8 cellular contexts compared by ENCODE assay signal in the genomic region with DNA sequence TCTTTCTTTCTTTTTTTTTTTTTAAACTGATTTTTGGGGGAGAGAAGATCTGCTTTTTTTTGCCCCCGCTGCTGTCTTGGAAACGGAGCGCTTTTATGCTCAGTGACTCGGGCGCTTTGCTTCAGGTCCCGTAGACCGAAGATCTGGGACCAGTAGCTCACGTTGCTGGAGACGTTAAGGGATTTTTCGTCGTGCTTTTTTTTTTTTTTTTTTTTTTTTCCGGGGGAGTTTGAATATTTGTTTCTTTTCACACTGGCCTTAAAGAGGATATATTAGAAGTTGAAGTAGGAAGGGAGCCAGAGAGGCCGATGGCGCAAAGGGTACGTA. TPM values are rescaled to one million over a fixed set of nuclear protein-coding genes. Genes with fewer than 3 reads are reported as not detected.
DNase-seq lines count a peak whose midpoint lies in the region; ATAC-seq, FAIRE-seq and TF ChIP-seq lines count a peak whose summit lies in the region.

No MANE protein-coding gene starts in this region.

- H3K4me3 Mint-ChIP-seq in activated T-cell treated with anti-CD3 and anti-CD28 coated beads, Interleukin-2, amount 50 U/mL, for 72 hours: peak overlapping the region; percentile 82 to 97

- peaks cover 54% of the 10 kb centered on the region for H3K4me1 Mint-ChIP-seq in activated T-cell treated with anti-CD3 and anti-CD28 coated beads, Interleukin-2, amount 50 U/mL, for 72 hours (ENCODE audit: low read depth)

- H3K9me3 ChIP-seq in lung (ENCODE audit: control insufficient read depth in 2 of 2, insufficient read depth in 1 of 2, low read length in 1 of 2) (no peaks in the 10 kb centered on the region), upper lobe of right lung (no peaks in the 10 kb centered on the region)

- no peak overlapping the region for H3K27ac Mint-ChIP-seq in activated T-cell treated with anti-CD3 and anti-CD28 coated beads, Interleukin-2, amount 50 U/mL, for 72 hours

- no peak for DNase-seq in activated T-cell treated with anti-CD3 and anti-CD28 coated beads, Interleukin-2, amount 50 U/mL, for 72 hours
- no peak for DNase-seq in activated T-cell treated with anti-CD3 and anti-CD28 coated beads, Interleukin-2, amount 50 U/mL, for 1 hour
- DNase-seq in brain microvascular endothelial cell (no peak), lung (ENCODE audit: low spot score) (no peak), upper lobe of right lung (no peak), NCI-H446 (lab: John Stamatoyannopoulos, UW) (no peak), D721Med (ENCODE audit: insufficient read length, low spot score) (no peak)

- H3K4me1 ChIP-seq in lung (ENCODE audit: control insufficient read depth in 2 of 2, insufficient read depth in 2 of 2, low read length in 2 of 2): peaks cover 0 to 8% of the 10 kb centered on the region in 2 donors
- peaks cover 4% of the 10 kb centered on the region for H3K4me1 ChIP-seq in upper lobe of right lung

- TF ChIP-seq CTCF in brain microvascular endothelial cell (IDR thresholded peaks at IDR 0.05; ENCODE audit: low read depth, low read length, missing control alignments) (no peak), lung (IDR thresholded peaks at IDR 0.05; ENCODE audit: control extremely low read depth, extremely low read depth) (no peak), upper lobe of right lung (IDR thresholded peaks at IDR 0.05) (no peak), D721Med (IDR thresholded peaks at IDR 0.05; ENCODE audit: insufficient read depth, missing control alignments) (no peak)

- H3K4me3 ChIP-seq in brain microvascular endothelial cell (ENCODE audit: low read depth, low read length) (peak overlapping the region; percentile 76), lung (peak overlapping the region; percentile 60), upper lobe of right lung (peak overlapping the region; percentile 67)

- H3K27ac ChIP-seq in brain microvascular endothelial cell (no peak overlapping the region), lung (ENCODE audit: low read depth in 1 of 2, low read length in 1 of 2) (peak overlapping the region; percentile 78 to 93), upper lobe of right lung (peak overlapping the region; percentile 93)

- no peak for FAIRE-seq in D721Med (lab: Jason Lieb, UNC)

- H3K36me3 ChIP-seq in brain microvascular endothelial cell (replicated peaks) (no peaks in the 10 kb centered on the region), lung (ENCODE audit: control insufficient read depth in 2 of 2, insufficient read depth in 2 of 2, low read length in 2 of 2) (peaks cover 0 to 4% of the 10 kb centered on the region in 2 donors), upper lobe of right lung (no peaks in the 10 kb centered on the region)

- H3K27me3 ChIP-seq in brain microvascular endothelial cell (replicated peaks) (peaks cover 84% of the 10 kb centered on the region), lung (ENCODE audit: control insufficient read depth, insufficient read depth) (no peaks in the 10 kb centered on the region), upper lobe of right lung (peaks cover 30% of the 10 kb centered on the region)

- intact Hi-C loops in upper lobe of right lung (cut with DNase I): loop anchor here (5.0 kb wide), 1 partner anchor 142 kb away; no protein-coding TSS in a partner anchor

- WGBS in lung, 2 donors: 2 to 7% methylated on average over 15 of the region's 15 CpGs

- peaks cover 3 to 5% of the 10 kb centered on the region in 2 donors for H3K36me3 Mint-ChIP-seq in activated T-cell treated with anti-CD3 and anti-CD28 coated beads, Interleukin-2, amount 50 U/mL, for 72 hours (ENCODE audit: insufficient read depth in 2 of 2)

- H3K9me3 Mint-ChIP-seq in activated T-cell treated with anti-CD3 and anti-CD28 coated beads, Interleukin-2, amount 50 U/mL, for 72 hours: no peaks in the 10 kb centered on the region

- H3K27me3 Mint-ChIP-seq in activated T-cell treated with anti-CD3 and anti-CD28 coated beads, Interleukin-2, amount 50 U/mL, for 72 hours (ENCODE audit: low read depth): peaks cover 90% of the 10 kb centered on the region

- in situ Hi-C loops in brain microvascular endothelial cell (cut with HindIII; ENCODE audit: low pct_ligation_motif_present, low sequenced_read_pairs): loop anchor here (25.0 kb wide), 1 partner anchor 1402 kb away; no protein-coding TSS in a partner anchor

- ATAC-seq in activated T-cell treated with anti-CD3 and anti-CD28 coated beads, Interleukin-2, amount 50 U/mL, for 72 hours (replicated peaks in 1 of 2): no peak
- ATAC-seq in lung (ENCODE audit: insufficient read depth, low FRiP score): no peak
- no peak for ATAC-seq in upper lobe of right lung
- ATAC-seq in GM21515 (IDR thresholded peaks at IDR 0.05; ENCODE audit: unreplicated experiment): no peak

RNA-seq across cellular contexts. Expression of gene MEIS1, which starts 0.6 kb away (rescaled TPM):
- under 1 TPM in 1 of 2 donors, not detected in 1; 0.34 TPM for total RNA-seq in activated T-cell treated with anti-CD3 and anti-CD28 coated beads, Interleukin-2, amount 50 U/mL, for 72 hours
- total RNA-seq in lung (100 to 1,000 TPM in 1 of 2 donors, 10 to 100 TPM in 1; 60.6 to 158 TPM), upper lobe of right lung (48.0 TPM)
- 10 to 100 TPM in 1 of 2 donors, 1 to 10 TPM in 1; 9.0 to 21.5 TPM for polyA plus RNA-seq in lung

Comparison
In these comparisons a context has a peak if more than half of its experiments do, and no peak if none do; other contexts are left out.
1. RNA of gene MEIS1, which starts 0.6 kb away (total RNA-seq): 60.6 to 158 TPM in lung and 48.0 TPM in upper lobe of right lung (single experiment); 0.34 TPM in activated T-cell treated with anti-CD3 and anti-CD28 coated beads, Interleukin-2, amount 50 U/mL, for 72 hours; every median in the first group is over 10 times any median in the second.
2. Peak in every context shown above with its lines, with median percentiles within 50 percentile points of each other: H3K4me3 ChIP-seq.